1 cellular context compared by ENCODE assay signal in genomic region chr7:73451780-73452398, GRCh38.
TF ChIP-seq lines count a peak whose summit lies in the region.

No MANE protein-coding gene starts in this region.

TF ChIP-seq in WTC11, 78 proteins besides CTCF, POLR2A, EP300 and RAD21 (continued from another document):
- no peak for TF ChIP-seq USF1 (CRISPR knock-in tag; IDR thresholded peaks at IDR 0.05)
- no peak for TF ChIP-seq RORB (CRISPR knock-in tag; IDR thresholded peaks at IDR 0.05)
- no peak for TF ChIP-seq GABPB1 (CRISPR knock-in tag; IDR thresholded peaks at IDR 0.05)
- no peak for TF ChIP-seq CBFB (CRISPR knock-in tag; IDR thresholded peaks at IDR 0.05; ENCODE audit: low read depth)
- no peak for TF ChIP-seq ELF4 (CRISPR knock-in tag; IDR thresholded peaks at IDR 0.05; ENCODE audit: low read depth)
